ENCODE assay signal across 8 cellular contexts in the genomic region with DNA sequence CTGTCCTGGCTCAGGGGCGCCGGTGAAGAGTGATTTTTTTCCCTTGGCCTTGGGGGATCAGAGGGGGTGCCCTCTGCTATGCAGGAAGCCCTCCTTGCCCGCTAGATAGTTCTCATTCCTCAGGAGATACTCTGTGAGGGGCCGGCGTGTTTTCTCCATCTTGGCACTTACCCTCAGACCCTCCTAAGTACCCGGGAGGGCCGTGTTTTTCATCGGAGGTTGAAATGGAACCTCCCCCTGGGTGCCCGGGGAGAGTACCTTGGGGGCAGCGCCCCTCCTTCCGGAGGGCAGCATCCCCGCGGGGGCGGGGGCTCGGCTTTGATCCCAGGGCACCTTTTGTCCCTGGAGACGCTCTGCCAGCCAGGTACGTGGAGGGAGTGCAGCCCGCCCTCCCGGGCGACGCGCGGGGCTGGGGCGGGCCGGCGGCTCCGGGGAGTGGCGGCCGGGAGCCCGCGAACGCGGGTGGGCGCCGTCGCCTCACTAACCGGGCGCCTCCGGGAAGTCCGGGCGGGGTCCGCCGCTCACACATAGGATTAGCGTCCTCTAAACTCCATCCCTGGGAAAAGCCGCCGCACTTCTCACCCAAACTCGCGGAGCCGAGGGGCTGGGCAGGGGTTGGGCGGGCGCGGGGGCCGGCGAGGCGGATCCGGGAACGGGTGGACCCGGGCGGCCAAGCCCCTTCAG. TPM values are rescaled to one million over a fixed set of nuclear protein-coding genes. Genes with fewer than 3 reads are reported as not detected.
A peak's percentile ranks its signal among the peaks of the same experiment; 100 is the strongest.
DNase-seq lines count a peak whose midpoint lies in the region; ATAC-seq and TF ChIP-seq lines count a peak whose summit lies in the region.
"Not testable (repeated sequence)": the region's sequence is repeated elsewhere in the genome, so short reads cannot be mapped to it uniquely, and the experiment has no call there.

No MANE protein-coding gene starts in this region.

- in situ Hi-C loops in G401 (cut with HindIII; ENCODE audit: low sequenced_read_pairs): not testable (repeated sequence)

- intact Hi-C loops in Right ventricle myocardium superior (cut with DNase I): not testable (repeated sequence)

- H3K9me3 Mint-ChIP-seq in T-helper 2 cell treated with Interferon-gamma antibody and Interleukin-4, amounts not matched to agents 5 μg/mL and 100 μg/mL, for 36 hours; stimulated activated naive CD8-positive, alpha-beta T cell treated with anti-CD3 and anti-CD28 coated beads, Interleukin-15, amount 100 ng/mL, for 72 hours: not testable (repeated sequence)

- TF ChIP-seq EP300 in neural cell (conservative IDR thresholded peaks at IDR 0.05; ENCODE audit: poor library complexity, severe bottlenecking): not testable (repeated sequence)

- not testable (repeated sequence) for H3K36me3 ChIP-seq in HUES6 (ENCODE audit: control insufficient read depth, insufficient read depth, low read length); neural cell (ENCODE audit: insufficient read depth, low read length)

- not testable (repeated sequence) for H2AFZ ChIP-seq in neural cell (ENCODE audit: low read depth, low read length)

- not testable (repeated sequence) for H3K27me3 ChIP-seq in HUES6 (ENCODE audit: control insufficient read depth, insufficient read depth, low read length); neural cell (ENCODE audit: insufficient read depth, low read depth, low read length)

- H3K9ac ChIP-seq in HUES6 (ENCODE audit: low read length) (peak overlapping the region; percentile 72), neural cell (ENCODE audit: low read length) (peak overlapping the region; percentile 77)

- peak overlapping the region; percentile 84 for H3K4me3 Mint-ChIP-seq in T-helper 2 cell treated with Interferon-gamma antibody and Interleukin-4, amounts not matched to agents 5 μg/mL and 100 μg/mL, for 36 hours
- peak overlapping the region; percentile 79 to 80 for H3K4me3 Mint-ChIP-seq in stimulated activated naive CD8-positive, alpha-beta T cell treated with anti-CD3 and anti-CD28 coated beads, Interleukin-15, amount 100 ng/mL, for 72 hours

- ATAC-seq in GM21825 (IDR thresholded peaks at IDR 0.05; ENCODE audit: unreplicated experiment): peak; percentile 23
- ATAC-seq in Right ventricle myocardium superior (ENCODE audit: poor library complexity): peak; percentile 39
- peak; percentile 54 for ATAC-seq in stimulated activated naive CD8-positive, alpha-beta T cell treated with anti-CD3 and anti-CD28 coated beads, Interleukin-15, amount 100 ng/mL, for 72 hours

- not testable (repeated sequence) for H3K27me3 Mint-ChIP-seq in T-helper 2 cell treated with Interferon-gamma antibody and Interleukin-4, amounts not matched to agents 5 μg/mL and 100 μg/mL, for 36 hours (ENCODE audit: low read depth); stimulated activated naive CD8-positive, alpha-beta T cell treated with anti-CD3 and anti-CD28 coated beads, Interleukin-15, amount 100 ng/mL, for 72 hours

- H3K4me1 ChIP-seq in HUES6 (ENCODE audit: control insufficient read depth, insufficient read depth, low read length): not testable (repeated sequence)

- not testable (repeated sequence) for H3F3A ChIP-seq in neural cell (ENCODE audit: insufficient read depth, low read length, poor library complexity, severe bottlenecking)

- H3K9me3 ChIP-seq in HUES6 (ENCODE audit: control insufficient read depth, insufficient read depth, low read depth, low read length); neural cell (ENCODE audit: low read length): not testable (repeated sequence)

- not testable (repeated sequence) for TF ChIP-seq RAD21 in neural cell (conservative IDR thresholded peaks at IDR 0.05)

- TF ChIP-seq CTCF in neural cell (IDR thresholded peaks at IDR 0.05; ENCODE audit: poor library complexity, severe bottlenecking): not testable (repeated sequence)

- WGBS in adipose tissue, 3 donors: 1 to 2% (median 1%) methylated on average over 32 to 59 of the region's 59 CpGs

- H3K79me2 ChIP-seq in neural cell (replicated peaks; ENCODE audit: insufficient read depth, low read length): peaks cover 30% of the 10 kb centered on the region

- peak overlapping the region; percentile 48 for H3K4me2 ChIP-seq in neural cell (ENCODE audit: low read length)

- H4K20me1 ChIP-seq in neural cell (ENCODE audit: insufficient read depth): not testable (repeated sequence)

- peak overlapping the region; percentile 62 for H3K4me3 ChIP-seq in HUES6 (ENCODE audit: low read depth, low read length)
- H3K4me3 ChIP-seq in neural cell (ENCODE audit: low read length): peak overlapping the region; percentile 67

- not testable (repeated sequence) for H3K9me2 ChIP-seq in neural cell (ENCODE audit: insufficient read depth, low read length)

- H3K36me3 Mint-ChIP-seq in T-helper 2 cell treated with Interferon-gamma antibody and Interleukin-4, amounts not matched to agents 5 μg/mL and 100 μg/mL, for 36 hours (ENCODE audit: low read depth): peaks cover 12% of the 10 kb centered on the region

- peaks cover 19% of the 10 kb centered on the region for H3K4me1 Mint-ChIP-seq in T-helper 2 cell treated with Interferon-gamma antibody and Interleukin-4, amounts not matched to agents 5 μg/mL and 100 μg/mL, for 36 hours (ENCODE audit: low read depth)
- H3K4me1 Mint-ChIP-seq in stimulated activated naive CD8-positive, alpha-beta T cell treated with anti-CD3 and anti-CD28 coated beads, Interleukin-15, amount 100 ng/mL, for 72 hours: peaks cover 35% of the 10 kb centered on the region

- DNase-seq in G401 (ENCODE audit: low spot score) (peak; percentile 18), Right ventricle myocardium superior (peak; percentile 58)
- peak; percentile 21 for DNase-seq in T-helper 2 cell treated with Interferon-gamma antibody and Interleukin-4, amounts not matched to agents 5 μg/mL and 100 μg/mL, for 36 hours (ENCODE audit: low spot score)
- peak; percentile 45 to 52 for DNase-seq in stimulated activated naive CD8-positive, alpha-beta T cell treated with anti-CD3 and anti-CD28 coated beads, Interleukin-15, amount 100 ng/mL, for 72 hours

- H3K27ac ChIP-seq in HUES6 (ENCODE audit: low read depth, low read length): not testable (repeated sequence)
- H3K27ac ChIP-seq in adipose tissue (ENCODE audit: low read depth, low read length) (peak overlapping the region; percentile 38), neural cell (ENCODE audit: low read length) (peak overlapping the region; percentile 39)

- H3K27ac Mint-ChIP-seq in T-helper 2 cell treated with Interferon-gamma antibody and Interleukin-4, amounts not matched to agents 5 μg/mL and 100 μg/mL, for 36 hours: peak overlapping the region; percentile 84
- H3K27ac Mint-ChIP-seq in stimulated activated naive CD8-positive, alpha-beta T cell treated with anti-CD3 and anti-CD28 coated beads, Interleukin-15, amount 100 ng/mL, for 72 hours: peak overlapping the region; percentile 66 to 89

RNA-seq across cellular contexts. Expression of a gene that starts 0.8 kb away (rescaled TPM):
- 22.0 and 31.6 TPM in 2 replicates for total RNA-seq in G401 (2014; rRNA removed; shearing (Covaris generic))
- polyA plus RNA-seq in adipose tissue (10 to 100 TPM in 2 of 3 donors, 1 to 10 TPM in 1; 9.1 to 31.9 (median 15.1) TPM), neural cell (63.9 and 65.2 TPM in 2 replicates)
- 29.9 TPM for total RNA-seq in Right ventricle myocardium superior
- 97.4 and 118 TPM in 2 replicates for polyA minus RNA-seq in neural cell

RNA-seq across cellular contexts. Expression of a gene that starts 54.2 kb away (rescaled TPM):
- 26.5 and 30.5 TPM in 2 replicates for total RNA-seq in G401 (2014; rRNA removed; shearing (Covaris generic))
- polyA plus RNA-seq in adipose tissue (10 to 100 TPM in 1 of 3 donors, 1 to 10 TPM in 2; 8.8 to 11.2 (median 9.7) TPM), neural cell (18.7 and 25.7 TPM in 2 replicates)
- 15.4 TPM for total RNA-seq in Right ventricle myocardium superior
- polyA minus RNA-seq in neural cell: 58.2 and 58.8 TPM in 2 replicates
